ENCODE assay signal across 1 cellular context in the genomic region with DNA sequence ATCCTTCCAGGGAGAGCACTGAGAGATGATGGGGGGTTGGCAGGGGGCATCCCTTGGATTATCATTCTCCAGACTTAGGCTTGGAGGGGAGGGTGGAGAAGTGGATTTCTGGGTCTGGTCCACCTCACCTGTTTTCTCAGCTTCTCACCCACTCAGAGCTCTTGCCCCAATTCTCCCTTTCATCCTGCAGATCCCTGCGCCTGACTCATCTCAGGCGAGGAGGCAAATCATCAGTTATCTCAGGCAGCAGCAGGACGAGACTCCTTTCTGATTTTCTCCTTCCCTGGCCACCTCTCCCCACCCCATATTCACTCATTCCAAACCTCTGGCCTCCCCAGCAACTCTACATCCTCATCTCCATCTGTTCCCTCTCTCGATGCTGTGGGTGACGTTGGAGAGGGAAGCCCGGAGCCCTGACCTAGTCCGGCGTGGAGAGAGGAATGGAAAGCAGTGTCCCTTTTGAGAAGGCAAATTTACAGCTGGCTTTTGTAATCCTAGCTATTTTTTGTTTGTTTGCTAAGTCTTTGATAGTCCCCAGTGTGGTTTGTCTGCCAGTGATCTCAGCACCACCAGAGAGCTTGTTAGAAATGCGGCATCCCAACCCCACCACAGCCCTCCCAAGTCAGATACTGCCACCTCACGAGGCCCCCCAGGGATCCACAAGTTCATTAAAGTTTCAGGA.
TF ChIP-seq lines count a peak whose summit lies in the region.

No MANE protein-coding gene starts in this region.

TF ChIP-seq in K562, 482 proteins besides CTCF, POLR2A, EP300 and RAD21 (continued from another document):
- TF ChIP-seq, protein P1, sequence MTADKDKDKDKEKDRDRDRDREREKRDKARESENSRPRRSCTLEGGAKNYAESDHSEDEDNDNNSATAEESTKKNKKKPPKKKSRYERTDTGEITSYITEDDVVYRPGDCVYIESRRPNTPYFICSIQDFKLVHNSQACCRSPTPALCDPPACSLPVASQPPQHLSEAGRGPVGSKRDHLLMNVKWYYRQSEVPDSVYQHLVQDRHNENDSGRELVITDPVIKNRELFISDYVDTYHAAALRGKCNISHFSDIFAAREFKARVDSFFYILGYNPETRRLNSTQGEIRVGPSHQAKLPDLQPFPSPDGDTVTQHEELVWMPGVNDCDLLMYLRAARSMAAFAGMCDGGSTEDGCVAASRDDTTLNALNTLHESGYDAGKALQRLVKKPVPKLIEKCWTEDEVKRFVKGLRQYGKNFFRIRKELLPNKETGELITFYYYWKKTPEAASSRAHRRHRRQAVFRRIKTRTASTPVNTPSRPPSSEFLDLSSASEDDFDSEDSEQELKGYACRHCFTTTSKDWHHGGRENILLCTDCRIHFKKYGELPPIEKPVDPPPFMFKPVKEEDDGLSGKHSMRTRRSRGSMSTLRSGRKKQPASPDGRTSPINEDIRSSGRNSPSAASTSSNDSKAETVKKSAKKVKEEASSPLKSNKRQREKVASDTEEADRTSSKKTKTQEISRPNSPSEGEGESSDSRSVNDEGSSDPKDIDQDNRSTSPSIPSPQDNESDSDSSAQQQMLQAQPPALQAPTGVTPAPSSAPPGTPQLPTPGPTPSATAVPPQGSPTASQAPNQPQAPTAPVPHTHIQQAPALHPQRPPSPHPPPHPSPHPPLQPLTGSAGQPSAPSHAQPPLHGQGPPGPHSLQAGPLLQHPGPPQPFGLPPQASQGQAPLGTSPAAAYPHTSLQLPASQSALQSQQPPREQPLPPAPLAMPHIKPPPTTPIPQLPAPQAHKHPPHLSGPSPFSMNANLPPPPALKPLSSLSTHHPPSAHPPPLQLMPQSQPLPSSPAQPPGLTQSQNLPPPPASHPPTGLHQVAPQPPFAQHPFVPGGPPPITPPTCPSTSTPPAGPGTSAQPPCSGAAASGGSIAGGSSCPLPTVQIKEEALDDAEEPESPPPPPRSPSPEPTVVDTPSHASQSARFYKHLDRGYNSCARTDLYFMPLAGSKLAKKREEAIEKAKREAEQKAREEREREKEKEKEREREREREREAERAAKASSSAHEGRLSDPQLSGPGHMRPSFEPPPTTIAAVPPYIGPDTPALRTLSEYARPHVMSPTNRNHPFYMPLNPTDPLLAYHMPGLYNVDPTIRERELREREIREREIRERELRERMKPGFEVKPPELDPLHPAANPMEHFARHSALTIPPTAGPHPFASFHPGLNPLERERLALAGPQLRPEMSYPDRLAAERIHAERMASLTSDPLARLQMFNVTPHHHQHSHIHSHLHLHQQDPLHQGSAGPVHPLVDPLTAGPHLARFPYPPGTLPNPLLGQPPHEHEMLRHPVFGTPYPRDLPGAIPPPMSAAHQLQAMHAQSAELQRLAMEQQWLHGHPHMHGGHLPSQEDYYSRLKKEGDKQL (CRISPR knock-in tag; IDR thresholded peaks at IDR 0.05; ENCODE audit: borderline replicate concordance): no peak
- TF ChIP-seq ZFPM2 (CRISPR knock-in tag; IDR thresholded peaks at IDR 0.05): no peak
- no peak for TF ChIP-seq GABPB2 (CRISPR knock-in tag; conservative IDR thresholded peaks at IDR 0.05)
